ENCODE assay signal across 27 cellular contexts in genomic region chr17:74027539-74027938, GRCh38.
"Had no signal": no experiment of that assay in that cellular context is flagged by ENCODE, and none has a peak within 500 bp of the region (broad histone marks: within the 10 kb centered on the region; RNA-seq: fewer than 3 reads in every experiment).

No MANE protein-coding gene starts in this region.

- H3K36me3 ChIP-seq: esophagus muscularis mucosa, gastrocnemius medialis, heart right ventricle, left ventricle myocardium inferior, lower lobe of right lung, neutrophil, right lobe of liver, tibial nerve, upper lobe of right lung, vagina had no signal

- H3K27me3 ChIP-seq: neutrophil, right lobe of liver, testis, tibial nerve, upper lobe of right lung, vagina had no signal

- H3K27ac ChIP-seq: epithelial cell of prostate, esophagus muscularis mucosa, gastrocnemius medialis, heart right ventricle, left ventricle myocardium inferior, lower lobe of right lung, neutrophil, psoas muscle, right lobe of liver, testis, tibial nerve, upper lobe of right lung, vagina had no signal

- H3K27ac Mint-ChIP-seq: dendritic cell treated with granulocyte-macrophage colony-stimulating factor and Interleukin-4, amounts not matched to agents 40 ng/mL and 50 ng/mL, for 4 days; memory B cell; naive B cell; nephron progenitor cell; stimulated activated memory B cell treated with anti-CD40 and anti-IgM and Interleukin-4, amounts not matched to agents 10 μg/mL and 1 μg/mL and 100 μg/mL, for 72 hours had no signal

- H3K9me3 ChIP-seq: gastrocnemius medialis, heart right ventricle, left ventricle myocardium inferior, lower lobe of right lung, neutrophil, psoas muscle, right lobe of liver, testis, tibial nerve, upper lobe of right lung, vagina had no signal

- ATAC-seq: effector memory CD8-positive, alpha-beta T cell; gastrocnemius medialis; heart right ventricle; left cardiac atrium; lower lobe of right lung; psoas muscle; right lobe of liver; stimulated activated memory B cell treated with anti-CD40 and anti-IgM and Interleukin-4, amounts not matched to agents 10 μg/mL and 1 μg/mL and 100 μg/mL, for 72 hours; stimulated activated naive CD8-positive, alpha-beta T cell treated with anti-CD3 and anti-CD28 coated beads, Interleukin-15, amount 100 ng/mL, for 72 hours; upper lobe of right lung had no signal

- H3K4me1 Mint-ChIP-seq: memory B cell; naive B cell; stimulated activated memory B cell treated with anti-CD40 and anti-IgM and Interleukin-4, amounts not matched to agents 10 μg/mL and 1 μg/mL and 100 μg/mL, for 72 hours; stimulated activated naive CD8-positive, alpha-beta T cell treated with anti-CD3 and anti-CD28 coated beads, Interleukin-15, amount 100 ng/mL, for 72 hours had no signal

- H3K4me1 ChIP-seq: esophagus muscularis mucosa, gastrocnemius medialis, heart right ventricle, left ventricle myocardium inferior, lower lobe of right lung, psoas muscle, right lobe of liver, tibial nerve, upper lobe of right lung, vagina had no signal

- H3K36me3 Mint-ChIP-seq: memory B cell; naive B cell; stimulated activated memory B cell treated with anti-CD40 and anti-IgM and Interleukin-4, amounts not matched to agents 10 μg/mL and 1 μg/mL and 100 μg/mL, for 72 hours had no signal

- DNase-seq: effector memory CD8-positive, alpha-beta T cell; gastrocnemius medialis; heart right ventricle; left cardiac atrium; left ventricle myocardium inferior; lower lobe of right lung; midbrain; naive B cell; nephron progenitor cell; psoas muscle; retina; right lobe of liver; stimulated activated CD4-positive, alpha-beta T cell treated with anti-CD3 and anti-CD28 coated beads, Interleukin-15, amount 100 ng/mL, for 24 hours; stimulated activated CD4-positive, alpha-beta T cell treated with anti-CD3 and anti-CD28 coated beads, Interleukin-1b, Interleukin-23, amount 100 ng/mL, for 48 hours; stimulated activated CD4-positive, alpha-beta T cell treated with anti-CD3 and anti-CD28 coated beads, Interleukin-4, amount 100 ng/mL, for 24 hours; stimulated activated naive CD8-positive, alpha-beta T cell treated with anti-CD3 and anti-CD28 coated beads, Interleukin-15, amount 100 ng/mL, for 72 hours; testis; upper lobe of right lung had no signal

- H3K4me3 Mint-ChIP-seq: dendritic cell treated with granulocyte-macrophage colony-stimulating factor and Interleukin-4, amounts not matched to agents 40 ng/mL and 50 ng/mL, for 4 days; effector memory CD8-positive, alpha-beta T cell; memory B cell; naive B cell; nephron progenitor cell; stimulated activated memory B cell treated with anti-CD40 and anti-IgM and Interleukin-4, amounts not matched to agents 10 μg/mL and 1 μg/mL and 100 μg/mL, for 72 hours; stimulated activated naive CD8-positive, alpha-beta T cell treated with anti-CD3 and anti-CD28 coated beads, Interleukin-15, amount 100 ng/mL, for 72 hours had no signal

- FAIRE-seq: keratinocyte had no signal

- H3K4me3 ChIP-seq: esophagus muscularis mucosa, gastrocnemius medialis, heart right ventricle, left ventricle myocardium inferior, lower lobe of right lung, psoas muscle, right lobe of liver, testis, tibial nerve, upper lobe of right lung, vagina had no signal

- H3K9me3 Mint-ChIP-seq: dendritic cell treated with granulocyte-macrophage colony-stimulating factor and Interleukin-4, amounts not matched to agents 40 ng/mL and 50 ng/mL, for 4 days; effector memory CD8-positive, alpha-beta T cell; memory B cell; naive B cell; nephron progenitor cell; stimulated activated memory B cell treated with anti-CD40 and anti-IgM and Interleukin-4, amounts not matched to agents 10 μg/mL and 1 μg/mL and 100 μg/mL, for 72 hours; stimulated activated naive CD8-positive, alpha-beta T cell treated with anti-CD3 and anti-CD28 coated beads, Interleukin-15, amount 100 ng/mL, for 72 hours had no signal
